In the genomic region with DNA sequence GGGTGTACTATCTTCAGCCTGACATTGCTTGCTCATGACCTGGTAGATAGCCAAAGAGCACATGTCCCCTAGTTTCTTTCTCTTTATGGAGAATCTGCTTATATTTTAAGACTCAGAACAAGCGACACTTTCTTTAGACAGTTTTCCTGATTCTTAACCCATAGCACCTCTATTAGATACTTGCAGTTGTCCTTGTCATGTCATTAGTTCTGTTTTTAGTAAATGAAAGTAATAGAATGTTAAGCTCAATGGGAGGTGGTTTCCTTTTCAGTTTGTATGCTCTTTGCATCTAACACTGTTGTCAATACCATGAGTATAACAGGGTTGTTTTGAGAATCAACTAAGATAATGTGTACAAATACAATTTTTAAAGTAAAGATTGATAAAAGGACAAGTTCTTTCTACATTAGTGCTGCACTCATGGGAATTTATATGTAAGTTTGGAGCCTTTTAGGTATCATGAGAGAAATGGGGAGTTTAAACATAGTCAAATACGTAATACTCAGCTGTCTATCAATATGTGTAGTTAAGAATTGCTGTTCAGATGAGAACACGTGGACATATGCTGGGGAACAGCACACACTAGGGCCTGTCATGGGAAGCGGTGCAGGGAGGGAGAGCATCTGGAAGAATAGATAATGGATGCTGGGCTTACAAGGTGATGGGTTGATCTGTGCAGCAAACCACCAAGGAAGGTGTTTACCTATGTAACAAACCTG, we compare ENCODE assay signal across 13 cellular contexts.
DNase-seq lines count a peak whose midpoint lies in the region; ATAC-seq, FAIRE-seq and TF ChIP-seq lines count a peak whose summit lies in the region.
"Had no signal": no experiment of that assay in that cellular context is flagged by ENCODE, and none has a peak within 500 bp of the region (broad histone marks: within the 10 kb centered on the region; RNA-seq: fewer than 3 reads in every experiment).

No MANE protein-coding gene starts in this region.

- no peak for TF ChIP-seq CTCF in GM13977 (IDR thresholded peaks at IDR 0.05; ENCODE audit: extremely low read depth, insufficient read depth, missing control alignments)

- H3K36me3 ChIP-seq in GM23248 (ENCODE audit: low read depth): no peaks in the 10 kb centered on the region
- H3K36me3 ChIP-seq in small intestine (ENCODE audit: control insufficient read depth in 2 of 2, insufficient read depth in 2 of 2, low read length in 2 of 2): no peaks in the 10 kb centered on the region
- H3K36me3 ChIP-seq: stomach had no signal

- no peak overlapping the region for H3K9ac ChIP-seq in GM23248

- H3K4me1 ChIP-seq in GM23248 (ENCODE audit: insufficient read depth) (no peaks in the 10 kb centered on the region), small intestine (ENCODE audit: control insufficient read depth in 2 of 2, insufficient read depth in 1 of 2, low read depth in 1 of 2, low read length in 1 of 2) (no peaks in the 10 kb centered on the region)
- H3K4me1 ChIP-seq: stomach had no signal

- H3K9me2 ChIP-seq in GM23248 (ENCODE audit: insufficient read depth): no peaks in the 10 kb centered on the region

- no peak for FAIRE-seq in small intestine (lab: Jason Lieb, UNC)

- no peaks in the 10 kb centered on the region for H3F3A ChIP-seq in GM23248 (ENCODE audit: insufficient read depth)

- no peaks in the 10 kb centered on the region for H3K79me2 ChIP-seq in GM23248 (ENCODE audit: insufficient read depth)

- H3K4me3 ChIP-seq in GM23248 (no peak overlapping the region), small intestine (ENCODE audit: low read depth in 1 of 2, low read length in 2 of 2) (no peak overlapping the region)
- H3K4me3 ChIP-seq: lung, stomach had no signal

- no peaks in the 10 kb centered on the region for H3K9me3 ChIP-seq in GM23248 (ENCODE audit: low read depth)
- no peaks in the 10 kb centered on the region for H3K9me3 ChIP-seq in small intestine (ENCODE audit: control insufficient read depth, low read depth)
- H3K9me3 ChIP-seq: stomach had no signal

- no peaks in the 10 kb centered on the region for H4K20me1 ChIP-seq in GM23248 (ENCODE audit: insufficient read depth)

- 24 to 27% methylated on average over 4 of the region's 4 CpGs for WGBS in GM23248 (ENCODE audit: low coverage in 1 of 2, low lambda C conversion rate in 2 of 2, missing lambda C conversion rate in 2 of 2), 2 experiments
- 59 to 74% (median 60%) methylated on average over 4 of the region's 4 CpGs for WGBS in small intestine, 3 donors

- in situ Hi-C loops in GM13977 (cut with MboI; ENCODE audit: low pct_unique_long_range_greater_than_20kb, low sequenced_read_pairs, unreplicated experiment): no loop called here
- in situ Hi-C loops in GM23248 (cut with MboI): no loop called here

- H3K27me3 ChIP-seq in GM23248 (replicated peaks; ENCODE audit: insufficient read depth): no peaks in the 10 kb centered on the region
- no peaks in the 10 kb centered on the region for H3K27me3 ChIP-seq in small intestine (ENCODE audit: control insufficient read depth in 2 of 2, insufficient read depth in 2 of 2, low read length in 2 of 2)
- H3K27me3 ChIP-seq: stomach had no signal

- ATAC-seq in GM19395 (IDR thresholded peaks at IDR 0.05; ENCODE audit: unreplicated experiment) (peak; percentile 99), HG02678 (IDR thresholded peaks at IDR 0.05; ENCODE audit: unreplicated experiment) (peak; percentile 95), HG03354 (IDR thresholded peaks at IDR 0.05; ENCODE audit: poor library complexity, severe bottlenecking, unreplicated experiment) (peak; percentile 92), esophagus mucosa (no peak)

- no peak overlapping the region for H2AFZ ChIP-seq in GM23248

- no peak overlapping the region for H3K4me2 ChIP-seq in GM23248 (ENCODE audit: unreplicated experiment)

- peak; percentile 42 for DNase-seq in GM13977 (ENCODE audit: low spot score)
- no peak for DNase-seq in GM23248
- no peak for DNase-seq in NCI-H2029 (lab: John Stamatoyannopoulos, UW)
- DNase-seq in small intestine: no peak
- DNase-seq: NCI-H524 treated with DMSO at 0.1 percent for 48 hours, SHP77, stomach had no signal

- H3K27ac ChIP-seq in GM23248 (no peak overlapping the region), small intestine (ENCODE audit: low read depth in 1 of 2, low read length in 1 of 2) (no peak overlapping the region)
- H3K27ac ChIP-seq: HL-60, stomach had no signal
